In the genomic region with DNA sequence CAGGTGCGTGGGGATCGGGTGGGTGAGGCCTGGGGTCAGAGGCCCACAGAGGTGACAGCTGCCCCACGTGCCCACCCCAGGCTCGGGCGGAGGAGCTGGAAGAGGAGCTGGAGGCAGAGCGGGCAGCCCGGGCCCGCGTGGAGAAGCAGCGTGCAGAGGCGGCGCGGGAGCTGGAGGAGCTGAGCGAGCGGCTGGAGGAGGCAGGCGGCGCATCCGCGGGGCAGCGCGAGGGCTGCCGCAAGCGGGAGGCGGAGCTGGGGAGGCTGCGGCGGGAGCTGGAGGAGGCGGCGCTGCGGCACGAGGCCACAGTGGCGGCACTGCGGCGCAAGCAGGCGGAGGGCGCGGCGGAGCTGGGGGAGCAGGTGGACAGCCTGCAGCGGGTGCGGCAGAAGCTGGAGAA, we compare ENCODE assay signal across 13 cellular contexts.
DNase-seq lines count a peak whose midpoint lies in the region; ATAC-seq and TF ChIP-seq lines count a peak whose summit lies in the region.
"Had no signal": no experiment of that assay in that cellular context is flagged by ENCODE, and none has a peak within 500 bp of the region (broad histone marks: within the 10 kb centered on the region; RNA-seq: fewer than 3 reads in every experiment).

No MANE protein-coding gene starts in this region.

- TF ChIP-seq CTCF in choroid plexus epithelial cell (conservative IDR thresholded peaks at IDR 0.05; ENCODE audit: low read depth, low read length): no peak

- DNase-seq in NCI-H2107 (lab: John Stamatoyannopoulos, UW) (peak; percentile 29), NCI-H2107 treated with DMSO at 0.1 percent for 48 hours (lab: John Stamatoyannopoulos, UW; ENCODE audit: unreplicated experiment) (no peak), choroid plexus epithelial cell (ENCODE audit: low read depth) (peak; percentile 46), inferior parietal cortex (ENCODE audit: extremely low spot score) (peak; percentile 58), NCI-H1417 (lab: John Stamatoyannopoulos, UW) (no peak), foreskin melanocyte (no peak), GDM1 (lab: John Stamatoyannopoulos, UW) (no peak)
- DNase-seq in stimulated activated effector memory CD8-positive, alpha-beta T cell treated with anti-CD3 and anti-CD28 coated beads, Interleukin-12 subunit alpha, Interleukin-12 subunit beta, amount 100 ng/mL, for 72 hours (ENCODE audit: low spot score in 2 of 2): no peak
- DNase-seq: activated CD8-positive, alpha-beta memory T cell treated with anti-CD3 and anti-CD28 coated beads, Interleukin-2, amount 50 U/mL, for 48 hours; MM.1S; NCI-H345 had no signal

- H3K9me3 Mint-ChIP-seq in stimulated activated effector memory CD8-positive, alpha-beta T cell treated with anti-CD3 and anti-CD28 coated beads, Interleukin-12 subunit alpha, Interleukin-12 subunit beta, amount 100 ng/mL, for 72 hours: no peaks in the 10 kb centered on the region
- H3K9me3 Mint-ChIP-seq: type B pancreatic cell had no signal

- H3K4me1 Mint-ChIP-seq in stimulated activated effector memory CD8-positive, alpha-beta T cell treated with anti-CD3 and anti-CD28 coated beads, Interleukin-12 subunit alpha, Interleukin-12 subunit beta, amount 100 ng/mL, for 72 hours: peaks cover 24% of the 10 kb centered on the region

- H3K4me3 ChIP-seq in choroid plexus epithelial cell (ENCODE audit: low read depth, low read length): no peak overlapping the region
- H3K4me3 ChIP-seq: Peyer's patch had no signal

- peaks cover 32% of the 10 kb centered on the region for H3K36me3 Mint-ChIP-seq in stimulated activated effector memory CD8-positive, alpha-beta T cell treated with anti-CD3 and anti-CD28 coated beads, Interleukin-12 subunit alpha, Interleukin-12 subunit beta, amount 100 ng/mL, for 72 hours

- H3K27ac Mint-ChIP-seq in stimulated activated effector memory CD8-positive, alpha-beta T cell treated with anti-CD3 and anti-CD28 coated beads, Interleukin-12 subunit alpha, Interleukin-12 subunit beta, amount 100 ng/mL, for 72 hours: peak overlapping the region; percentile 84

- peak overlapping the region; percentile 10 for H3K4me3 Mint-ChIP-seq in stimulated activated effector memory CD8-positive, alpha-beta T cell treated with anti-CD3 and anti-CD28 coated beads, Interleukin-12 subunit alpha, Interleukin-12 subunit beta, amount 100 ng/mL, for 72 hours
- H3K4me3 Mint-ChIP-seq: type B pancreatic cell had no signal

- ATAC-seq in stimulated activated effector memory CD8-positive, alpha-beta T cell treated with anti-CD3 and anti-CD28 coated beads, Interleukin-12 subunit alpha, Interleukin-12 subunit beta, amount 100 ng/mL, for 72 hours: peak; percentile 41

Comparison
In these comparisons a context has a peak if more than half of its experiments do, and no peak if none do; other contexts are left out.
1. DNase-seq: peak in NCI-H2107 (single experiment), choroid plexus epithelial cell (single experiment) and inferior parietal cortex (single experiment); none in NCI-H2107 treated with DMSO at 0.1 percent for 48 hours (single experiment), stimulated activated effector memory CD8-positive, alpha-beta T cell treated with anti-CD3 and anti-CD28 coated beads, Interleukin-12 subunit alpha, Interleukin-12 subunit beta, amount 100 ng/mL, for 72 hours (0 of 2), NCI-H1417 (0 of 3), foreskin melanocyte (single experiment) and GDM1 (single experiment).